ENCODE assay signal across 8 cellular contexts in the genomic region with DNA sequence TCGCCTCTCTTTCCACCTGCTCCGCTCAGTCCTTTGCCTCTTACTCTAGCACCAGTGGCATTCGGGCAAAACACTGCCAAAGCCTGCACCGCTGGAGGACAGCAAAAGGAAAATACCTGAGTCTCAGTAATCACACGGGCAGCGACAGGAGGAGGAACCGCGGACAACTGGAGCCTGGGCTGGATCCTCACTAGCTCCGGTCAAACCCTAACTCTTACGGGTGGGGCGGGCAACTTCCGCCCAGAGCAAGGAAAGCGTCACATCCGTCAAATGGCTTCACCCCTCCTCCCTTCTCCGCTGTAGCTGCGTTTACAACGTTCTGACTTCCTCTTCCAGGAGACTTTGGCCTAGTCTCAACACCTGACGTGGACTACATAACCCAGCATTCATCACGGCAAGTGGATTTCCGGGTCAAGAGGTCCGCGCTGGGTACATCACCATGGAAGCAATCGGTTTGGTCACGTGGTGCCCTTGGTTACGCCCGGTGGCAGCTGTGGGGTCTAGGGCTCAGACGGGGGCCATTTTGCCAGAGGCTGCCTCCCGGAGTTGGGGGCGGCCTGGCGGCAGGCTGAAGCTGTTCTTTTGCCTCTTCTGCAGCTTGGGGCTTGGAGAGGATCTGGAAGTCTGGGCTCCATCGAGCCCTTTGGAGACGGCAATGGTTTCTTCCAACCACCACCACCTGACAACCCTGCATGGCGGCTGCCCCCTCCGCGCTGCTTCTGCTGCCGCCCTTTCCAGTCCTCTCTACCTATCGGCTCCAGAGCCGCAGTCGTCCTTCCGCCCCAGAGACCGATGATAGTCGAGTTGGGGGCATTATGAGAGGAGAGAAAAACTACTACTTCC. TPM values are rescaled to one million over a fixed set of nuclear protein-coding genes. Genes with fewer than 3 reads are reported as not detected.
DNase-seq lines count a peak whose midpoint lies in the region; ATAC-seq and TF ChIP-seq lines count a peak whose summit lies in the region.

A gene with protein sequence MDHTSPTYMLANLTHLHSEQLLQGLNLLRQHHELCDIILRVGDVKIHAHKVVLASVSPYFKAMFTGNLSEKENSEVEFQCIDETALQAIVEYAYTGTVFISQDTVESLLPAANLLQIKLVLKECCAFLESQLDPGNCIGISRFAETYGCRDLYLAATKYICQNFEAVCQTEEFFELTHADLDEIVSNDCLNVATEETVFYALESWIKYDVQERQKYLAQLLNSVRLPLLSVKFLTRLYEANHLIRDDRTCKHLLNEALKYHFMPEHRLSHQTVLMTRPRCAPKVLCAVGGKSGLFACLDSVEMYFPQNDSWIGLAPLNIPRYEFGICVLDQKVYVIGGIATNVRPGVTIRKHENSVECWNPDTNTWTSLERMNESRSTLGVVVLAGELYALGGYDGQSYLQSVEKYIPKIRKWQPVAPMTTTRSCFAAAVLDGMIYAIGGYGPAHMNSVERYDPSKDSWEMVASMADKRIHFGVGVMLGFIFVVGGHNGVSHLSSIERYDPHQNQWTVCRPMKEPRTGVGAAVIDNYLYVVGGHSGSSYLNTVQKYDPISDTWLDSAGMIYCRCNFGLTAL (minus strand): TSS at position 218 of the 843 bp plus-strand sequence. CDS start 16,019 bp downstream, outside the sequence.
A gene with protein sequence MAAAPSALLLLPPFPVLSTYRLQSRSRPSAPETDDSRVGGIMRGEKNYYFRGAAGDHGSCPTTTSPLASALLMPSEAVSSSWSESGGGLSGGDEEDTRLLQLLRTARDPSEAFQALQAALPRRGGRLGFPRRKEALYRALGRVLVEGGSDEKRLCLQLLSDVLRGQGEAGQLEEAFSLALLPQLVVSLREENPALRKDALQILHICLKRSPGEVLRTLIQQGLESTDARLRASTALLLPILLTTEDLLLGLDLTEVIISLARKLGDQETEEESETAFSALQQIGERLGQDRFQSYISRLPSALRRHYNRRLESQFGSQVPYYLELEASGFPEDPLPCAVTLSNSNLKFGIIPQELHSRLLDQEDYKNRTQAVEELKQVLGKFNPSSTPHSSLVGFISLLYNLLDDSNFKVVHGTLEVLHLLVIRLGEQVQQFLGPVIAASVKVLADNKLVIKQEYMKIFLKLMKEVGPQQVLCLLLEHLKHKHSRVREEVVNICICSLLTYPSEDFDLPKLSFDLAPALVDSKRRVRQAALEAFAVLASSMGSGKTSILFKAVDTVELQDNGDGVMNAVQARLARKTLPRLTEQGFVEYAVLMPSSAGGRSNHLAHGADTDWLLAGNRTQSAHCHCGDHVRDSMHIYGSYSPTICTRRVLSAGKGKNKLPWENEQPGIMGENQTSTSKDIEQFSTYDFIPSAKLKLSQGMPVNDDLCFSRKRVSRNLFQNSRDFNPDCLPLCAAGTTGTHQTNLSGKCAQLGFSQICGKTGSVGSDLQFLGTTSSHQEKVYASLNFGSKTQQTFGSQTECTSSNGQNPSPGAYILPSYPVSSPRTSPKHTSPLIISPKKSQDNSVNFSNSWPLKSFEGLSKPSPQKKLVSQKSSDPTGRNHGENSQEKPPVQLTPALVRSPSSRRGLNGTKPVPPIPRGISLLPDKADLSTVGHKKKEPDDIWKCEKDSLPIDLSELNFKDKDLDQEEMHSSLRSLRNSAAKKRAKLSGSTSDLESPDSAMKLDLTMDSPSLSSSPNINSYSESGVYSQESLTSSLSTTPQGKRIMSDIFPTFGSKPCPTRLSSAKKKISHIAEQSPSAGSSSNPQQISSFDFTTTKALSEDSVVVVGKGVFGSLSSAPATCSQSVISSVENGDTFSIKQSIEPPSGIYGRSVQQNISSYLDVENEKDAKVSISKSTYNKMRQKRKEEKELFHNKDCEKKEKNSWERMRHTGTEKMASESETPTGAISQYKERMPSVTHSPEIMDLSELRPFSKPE (N-terminal part only) (plus strand): TSS at position 461 of the 843 bp plus-strand sequence. CDS start 232 bp downstream, at position 693.

- peak within 1 kb of the TSS; percentile 93 for H3K27ac ChIP-seq in DND-41 (ENCODE audit: low read length)
- peak within 1 kb of the TSS; percentile 70 for H3K27ac ChIP-seq in KOPT-K1 (ENCODE audit: low read depth, low read length, poor library complexity, severe bottlenecking)
- H3K27ac ChIP-seq in Peyer's patch, result peak within 1 kb of the TSS; percentile 88 to 94 (median 91)
- peak within 1 kb of the TSS; percentile 84 for H3K27ac ChIP-seq in fibroblast of lung (ENCODE audit: insufficient read depth, low read length)

- no peaks in the 10 kb centered on the region for H3K27me3 ChIP-seq in DND-41 (ENCODE audit: insufficient read depth, low read length, poor library complexity)
- H3K27me3 ChIP-seq in Peyer's patch, result no peaks in the 10 kb centered on the region
- no peaks in the 10 kb centered on the region for H3K27me3 ChIP-seq in fibroblast of lung (ENCODE audit: control insufficient read depth, insufficient read depth, low read length)

- H3K9me3 ChIP-seq in DND-41 (ENCODE audit: insufficient read depth, low read length, severe bottlenecking) (no peaks in the 10 kb centered on the region), KOPT-K1 (ENCODE audit: insufficient read depth, low read length, poor library complexity, severe bottlenecking) (peaks cover 26% of the 10 kb centered on the region), Peyer's patch (no peaks in the 10 kb centered on the region), fibroblast of lung (ENCODE audit: control insufficient read depth, insufficient read depth, low read depth, low read length) (no peaks in the 10 kb centered on the region)

- H3K4me1 Mint-ChIP-seq in naive B cell, result peaks cover 34 to 45% (median 36%) of the 10 kb centered on the region in 3 donors
- peaks cover 50% of the 10 kb centered on the region for H3K4me1 Mint-ChIP-seq in stimulated activated memory B cell treated with anti-CD40 and anti-IgM and Interleukin-4, amounts not matched to agents 10 μg/mL and 1 μg/mL and 100 μg/mL, for 72 hours

- H3K9me3 Mint-ChIP-seq in naive B cell, result peaks cover 0 to 17% (median 8%) of the 10 kb centered on the region in 7 donors
- H3K9me3 Mint-ChIP-seq in stimulated activated memory B cell treated with anti-CD40 and anti-IgM and Interleukin-4, amounts not matched to agents 10 μg/mL and 1 μg/mL and 100 μg/mL, for 72 hours, result no peaks in the 10 kb centered on the region

- H3K4me1 ChIP-seq in DND-41 (ENCODE audit: insufficient read depth, low read length) (peaks cover 71% of the 10 kb centered on the region), Peyer's patch (peaks cover 0 to 40% (median 20%) of the 10 kb centered on the region in 4 donors), fibroblast of lung (ENCODE audit: control insufficient read depth, extremely low read depth, insufficient read depth, low read length) (peaks cover 2% of the 10 kb centered on the region)

- peaks cover 10 to 11% of the 10 kb centered on the region in 2 donors for H3K36me3 Mint-ChIP-seq in naive B cell
- H3K36me3 Mint-ChIP-seq in stimulated activated memory B cell treated with anti-CD40 and anti-IgM and Interleukin-4, amounts not matched to agents 10 μg/mL and 1 μg/mL and 100 μg/mL, for 72 hours, result peaks cover 19% of the 10 kb centered on the region

- no peaks in the 10 kb centered on the region for H3K27me3 Mint-ChIP-seq in naive B cell
- no peaks in the 10 kb centered on the region for H3K27me3 Mint-ChIP-seq in stimulated activated memory B cell treated with anti-CD40 and anti-IgM and Interleukin-4, amounts not matched to agents 10 μg/mL and 1 μg/mL and 100 μg/mL, for 72 hours

- H3K4me2 ChIP-seq in DND-41 (ENCODE audit: insufficient read depth, low read length) (peak within 1 kb of the TSS; percentile 87), fibroblast of lung (ENCODE audit: extremely low read depth, insufficient read depth, low read length) (peak within 1 kb of the TSS; percentile 97)

- no peaks in the 10 kb centered on the region; the same call in 1 of the 2 replicates for H3K36me3 ChIP-seq in DND-41 (ENCODE audit: insufficient read depth, low read length)
- H3K36me3 ChIP-seq in KOPT-K1 (ENCODE audit: insufficient read depth, low read length), result peaks cover 2% of the 10 kb centered on the region; the same call in 1 of the 2 replicates
- no peaks in the 10 kb centered on the region for H3K36me3 ChIP-seq in Peyer's patch
- H3K36me3 ChIP-seq in fibroblast of lung (ENCODE audit: control insufficient read depth, insufficient read depth, low read length), result no peaks in the 10 kb centered on the region

- peaks cover 97% of the 10 kb centered on the region for H3K79me2 ChIP-seq in DND-41 (ENCODE audit: insufficient read depth, low read length)
- H3K79me2 ChIP-seq in fibroblast of lung (ENCODE audit: control insufficient read depth, insufficient read depth, low read length), result peaks cover 83% of the 10 kb centered on the region

- TF ChIP-seq CTCF in DND-41 (IDR thresholded peaks at IDR 0.05; ENCODE audit: borderline replicate concordance, extremely low read depth, low read length, poor library complexity, severe bottlenecking) (no peak), Peyer's patch (IDR thresholded peaks at IDR 0.05) (no peak), fibroblast of lung (conservative IDR thresholded peaks at IDR 0.05 in 1 of 2, IDR thresholded peaks at IDR 0.05 in 1 of 2; ENCODE audit: low read depth in 1 of 2, low read length in 2 of 2) (no peak)

- peaks cover 30% of the 10 kb centered on the region for H4K20me1 ChIP-seq in DND-41 (ENCODE audit: insufficient read depth, low read length)
- H4K20me1 ChIP-seq in fibroblast of lung (ENCODE audit: control insufficient read depth, extremely low read depth, insufficient read depth, low read length), result no peaks in the 10 kb centered on the region

- peak; percentile 91 to 96 for TF ChIP-seq POLR2A in Peyer's patch (IDR thresholded peaks at IDR 0.05)

- H2AFZ ChIP-seq in DND-41 (ENCODE audit: low read depth, low read length) (peak within 1 kb of the TSS; percentile 94), fibroblast of lung (ENCODE audit: low read length) (peak within 1 kb of the TSS; percentile 86)

- H3K4me3 ChIP-seq in DND-41 (ENCODE audit: low read depth in 1 of 2, low read length in 2 of 2), result peak within 1 kb of the TSS; percentile 88 to 89
- H3K4me3 ChIP-seq in Peyer's patch, result peak within 1 kb of the TSS; percentile 78 to 92 (median 82)
- peak within 1 kb of the TSS; percentile 65 to 98 (median 89) for H3K4me3 ChIP-seq in fibroblast of lung (replicated peaks in 1 of 4; ENCODE audit: control extremely low read depth in 1 of 4, insufficient read depth in 1 of 4, low read depth in 3 of 4, low read length in 4 of 4)

- ATAC-seq in DND-41 (ENCODE audit: insufficient read depth, low read depth) (peak; percentile 88), GM21825 (IDR thresholded peaks at IDR 0.05; ENCODE audit: unreplicated experiment) (peak; percentile 92), naive B cell (ENCODE audit: low read depth in 2 of 2) (peak; percentile 88 to 89)
- peak; percentile 99 for ATAC-seq in stimulated activated memory B cell treated with anti-CD40 and anti-IgM and Interleukin-4, amounts not matched to agents 10 μg/mL and 1 μg/mL and 100 μg/mL, for 72 hours

- H3K27ac Mint-ChIP-seq in naive B cell, result no peak within 1 kb of the TSS
- H3K27ac Mint-ChIP-seq in stimulated activated memory B cell treated with anti-CD40 and anti-IgM and Interleukin-4, amounts not matched to agents 10 μg/mL and 1 μg/mL and 100 μg/mL, for 72 hours, result no peak within 1 kb of the TSS

- DNase-seq in DND-41, result peak; percentile 98
- peak; percentile 93 to 99 (median 98) for DNase-seq in Peyer's patch
- DNase-seq in activated T-helper 1 cell treated with Interleukin-2 at 50 U/mL for 16 hours (ENCODE audit: low read depth), result peak; percentile 91
- DNase-seq in fibroblast of lung (ENCODE audit: low read depth in 2 of 2), result peak; percentile 100
- peak; percentile 97 for DNase-seq in naive B cell

- H3K4me3 Mint-ChIP-seq in naive B cell, result no peak within 1 kb of the TSS
- no peak within 1 kb of the TSS for H3K4me3 Mint-ChIP-seq in stimulated activated memory B cell treated with anti-CD40 and anti-IgM and Interleukin-4, amounts not matched to agents 10 μg/mL and 1 μg/mL and 100 μg/mL, for 72 hours

- peak within 1 kb of the TSS; percentile 73 for H3K9ac ChIP-seq in DND-41 (ENCODE audit: low read depth, low read length)
- peak within 1 kb of the TSS; percentile 63 for H3K9ac ChIP-seq in fibroblast of lung (ENCODE audit: insufficient read depth, low read length)

RNA-seq across cellular contexts. Expression of the first gene that starts in this region (rescaled TPM):
- total RNA-seq in Peyer's patch (10 to 100 TPM in 3 of 4 donors, 1 to 10 TPM in 1; 7.4 to 17.0 (median 12.0) TPM), fibroblast of lung (9.2 and 9.7 TPM in 2 replicates)
- polyA plus RNA-seq in fibroblast of lung (5.4 and 6.1 TPM in 2 replicates), naive B cell (ENCODE audit: low read depth in 6 of 6) (10 to 100 TPM; 39.5 to 43.9 (median 41.4) TPM)
- 3.7 and 4.5 TPM in 2 replicates for polyA plus RNA-seq in fibroblast of lung (2012)
- 2.3 and 4.6 TPM in 2 replicates for polyA minus RNA-seq in fibroblast of lung (ENCODE audit: low replicate concordance)

RNA-seq across cellular contexts. Expression of the second gene that starts in this region (rescaled TPM):
- total RNA-seq in Peyer's patch (10 to 100 TPM; 13.7 to 37.2 (median 25.3) TPM), fibroblast of lung (22.1 and 24.9 TPM in 2 replicates)
- polyA plus RNA-seq in fibroblast of lung (8.1 and 10.7 TPM in 2 replicates), naive B cell (ENCODE audit: low read depth in 6 of 6) (10 to 100 TPM; 13.0 to 27.0 (median 15.8) TPM)
- polyA plus RNA-seq in fibroblast of lung (2012), result 5.2 and 7.6 TPM in 2 replicates
- polyA minus RNA-seq in fibroblast of lung (ENCODE audit: low replicate concordance), result 5.0 and 6.0 TPM in 2 replicates

Comparison
In these comparisons a context has a peak if more than half of its experiments do, and no peak if none do; other contexts are left out.
1. Peak in every context shown above with its lines: DNase-seq, ATAC-seq, H3K4me3 ChIP-seq and H3K27ac ChIP-seq.